20 cellular contexts compared by ENCODE assay signal in genomic region chr2:41496908-41497307, GRCh38.
DNase-seq lines count a peak whose midpoint lies in the region; ATAC-seq and TF ChIP-seq lines count a peak whose summit lies in the region.
"Had no signal": no experiment of that assay in that cellular context is flagged by ENCODE, and none has a peak within 500 bp of the region (broad histone marks: within the 10 kb centered on the region; RNA-seq: fewer than 3 reads in every experiment).

No MANE protein-coding gene starts in this region.

- no peaks in the 10 kb centered on the region for H3K27me3 ChIP-seq in OCI-LY3 (ENCODE audit: low read depth, low read length)
- H3K27me3 ChIP-seq: BLaER1 treated with 17β-estradiol and CSF1 and Interleukin-3, amounts not matched to agents 10 nM and 100 nM; left lung; sigmoid colon; SJSA1; upper lobe of left lung had no signal

- no peak for DNase-seq in AG10803 (ENCODE audit: low read depth)
- no peak for DNase-seq in fibroblast of mammary gland (ENCODE audit: low read depth)
- DNase-seq in left ventricle myocardium superior: no peak
- no peak for DNase-seq in mucosa of descending colon
- no peak for DNase-seq in NCI-H2227 (lab: John Stamatoyannopoulos, UW; ENCODE audit: unreplicated experiment)
- no peak for DNase-seq in SKM-1 (lab: John Stamatoyannopoulos, UW; ENCODE audit: unreplicated experiment)
- DNase-seq: activated naive CD4-positive, alpha-beta T cell treated with anti-CD3 and anti-CD28 coated beads for 36 hours; GDM1; GOT3; hypothalamus; left lung; NCI-H187 treated with DMSO at 0.1 percent for 48 hours; nephron progenitor cell; sigmoid colon; stimulated activated CD4-positive, alpha-beta T cell treated with anti-CD3 and anti-CD28 coated beads, Interleukin-4, amount 100 ng/mL, for 24 hours; upper lobe of left lung had no signal

- TF ChIP-seq CTCF in AG10803 (conservative IDR thresholded peaks at IDR 0.05; ENCODE audit: low read length): peak; percentile 25; the same call in 1 of the 2 replicates
- TF ChIP-seq CTCF in GM12873 (IDR thresholded peaks at IDR 0.05; ENCODE audit: insufficient read depth, low read depth, low read length, missing control alignments): peak; percentile 42
- peak; percentile 36 for TF ChIP-seq CTCF in OCI-LY3 (IDR thresholded peaks at IDR 0.05; ENCODE audit: low read depth, low read length)
- peak; percentile 27 for TF ChIP-seq CTCF in fibroblast of mammary gland (conservative IDR thresholded peaks at IDR 0.05; ENCODE audit: control insufficient read depth, insufficient read depth, low read depth, low read length)
- TF ChIP-seq CTCF in mucosa of descending colon (IDR thresholded peaks at IDR 0.05): no peak

- no peak overlapping the region for H3K4me3 ChIP-seq in AG10803 (ENCODE audit: low read length)
- H3K4me3 ChIP-seq in OCI-LY3 (ENCODE audit: low read length): no peak overlapping the region
- H3K4me3 ChIP-seq in fibroblast of mammary gland (ENCODE audit: control insufficient read depth, low read depth, low read length): no peak overlapping the region
- H3K4me3 ChIP-seq in mucosa of descending colon: no peak overlapping the region
- H3K4me3 ChIP-seq: BLaER1 treated with 17β-estradiol and CSF1 and Interleukin-3, amounts not matched to agents 10 nM and 100 nM; left lung; sigmoid colon; SJSA1; upper lobe of left lung had no signal

- peaks cover 41% of the 10 kb centered on the region for H3K9me3 ChIP-seq in OCI-LY3 (ENCODE audit: insufficient read depth, low read length)
- peaks cover 87% of the 10 kb centered on the region for H3K9me3 ChIP-seq in mucosa of descending colon

- ATAC-seq in left ventricle myocardium superior (no peak), mucosa of descending colon (no peak)
- ATAC-seq: left lung had no signal

- H3K4me1 ChIP-seq in OCI-LY3 (ENCODE audit: low read length) (no peaks in the 10 kb centered on the region), mucosa of descending colon (ENCODE audit: low read depth) (no peaks in the 10 kb centered on the region)
- H3K4me1 ChIP-seq: BLaER1 treated with 17β-estradiol and CSF1 and Interleukin-3, amounts not matched to agents 10 nM and 100 nM; left lung; sigmoid colon; SJSA1; upper lobe of left lung had no signal

- H3K4me2 ChIP-seq in OCI-LY3 (ENCODE audit: low read length): no peak overlapping the region
- H3K4me2 ChIP-seq: BLaER1 treated with 17β-estradiol and CSF1 and Interleukin-3, amounts not matched to agents 10 nM and 100 nM had no signal

- H3K9ac ChIP-seq in OCI-LY3 (ENCODE audit: low read length): no peak overlapping the region
- H3K9ac ChIP-seq: BLaER1 treated with 17β-estradiol and CSF1 and Interleukin-3, amounts not matched to agents 10 nM and 100 nM had no signal

- H4K20me1 ChIP-seq in OCI-LY3 (ENCODE audit: insufficient read depth, low read length): no peaks in the 10 kb centered on the region
- H4K20me1 ChIP-seq: BLaER1 treated with 17β-estradiol and CSF1 and Interleukin-3, amounts not matched to agents 10 nM and 100 nM had no signal

- H3K36me3 ChIP-seq in OCI-LY3 (replicated peaks; ENCODE audit: low read depth, low read length) (peaks cover 16% of the 10 kb centered on the region), mucosa of descending colon (ENCODE audit: low read depth) (no peaks in the 10 kb centered on the region)
- H3K36me3 ChIP-seq: left lung, sigmoid colon, SJSA1, upper lobe of left lung had no signal

- intact Hi-C loops in left ventricle myocardium superior (cut with micrococcal nuclease): no loop called here
- intact Hi-C loops in mucosa of descending colon (cut with DNase I, micrococcal nuclease): no loop called here

- no peak overlapping the region for H3K27ac ChIP-seq in OCI-LY3 (ENCODE audit: low read length)
- H3K27ac ChIP-seq: BLaER1 treated with 17β-estradiol and CSF1 and Interleukin-3, amounts not matched to agents 10 nM and 100 nM; left lung; sigmoid colon; SJSA1; upper lobe of left lung had no signal

- H3K79me2 ChIP-seq in OCI-LY3 (ENCODE audit: low read length): no peaks in the 10 kb centered on the region

- no peak overlapping the region for H2AFZ ChIP-seq in OCI-LY3 (ENCODE audit: low read depth, low read length)
